In the genomic region with DNA sequence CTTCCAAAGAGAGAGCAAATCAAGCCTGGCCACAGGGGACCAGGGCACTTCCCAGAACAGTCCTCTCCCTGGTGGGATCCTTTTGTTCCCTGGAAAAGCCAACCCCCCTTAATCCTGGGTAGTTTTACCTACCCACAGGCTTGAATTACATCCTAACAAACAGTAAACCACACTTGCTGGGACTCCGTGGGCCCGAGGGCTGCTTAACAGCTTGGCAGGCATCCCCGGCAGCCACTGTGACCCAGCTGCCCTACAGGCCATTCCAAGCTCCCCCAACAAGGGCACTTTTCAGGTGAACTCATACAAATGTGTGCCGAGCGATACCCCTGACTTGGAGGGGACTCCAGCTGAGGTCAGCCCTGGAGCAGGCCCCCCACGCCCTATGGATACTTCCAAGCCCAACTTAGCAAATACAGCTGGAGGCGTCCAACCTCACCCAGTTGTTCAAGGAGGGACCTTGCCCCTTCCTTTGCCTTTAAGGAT, we compare ENCODE assay signal across 17 cellular contexts. TPM values are rescaled to one million over a fixed set of nuclear protein-coding genes. Genes with fewer than 3 reads are reported as not detected.
DNase-seq lines count a peak whose midpoint lies in the region; ATAC-seq and TF ChIP-seq lines count a peak whose summit lies in the region.
"Had no signal": no experiment of that assay in that cellular context is flagged by ENCODE, and none has a peak within 500 bp of the region (broad histone marks: within the 10 kb centered on the region; RNA-seq: fewer than 3 reads in every experiment).

No MANE protein-coding gene starts in this region.

- H3K79me2 ChIP-seq in H9 (ENCODE audit: insufficient read depth, low read length), result no peaks in the 10 kb centered on the region

- H3T11ph ChIP-seq in H9 (ENCODE audit: low read length), result no peak overlapping the region

- TF ChIP-seq POLR2A in gastrocnemius medialis (IDR thresholded peaks at IDR 0.05) (no peak), ovary (IDR thresholded peaks at IDR 0.05) (no peak)

- no peak overlapping the region for H3K27ac ChIP-seq in H9 (ENCODE audit: insufficient read length, low read depth, low read length)
- peak overlapping the region; percentile 62 to 63 for H3K27ac ChIP-seq in left lung
- peak overlapping the region; percentile 90 to 95 (median 94) for H3K27ac ChIP-seq in gastrocnemius medialis
- peak overlapping the region in 1 of 2 donors; percentile 38 for H3K27ac ChIP-seq in ovary
- H3K27ac ChIP-seq: SJSA1 had no signal

- no peak overlapping the region for H3K4ac ChIP-seq in H9 (ENCODE audit: low read depth, low read length)

- no peak overlapping the region for H2AK5ac ChIP-seq in H9 (ENCODE audit: insufficient read length, low read length)

- no peak overlapping the region for H2BK5ac ChIP-seq in H9 (ENCODE audit: insufficient read length, low read length)

- no peaks in the 10 kb centered on the region for H3K23me2 ChIP-seq in H9 (ENCODE audit: insufficient read length, low read depth, low read length, poor library complexity, severe bottlenecking)

- peak overlapping the region; percentile 68 to 82 (median 74); a peak in 4 of 7 replicates for H3K27ac Mint-ChIP-seq in H9
- no peak overlapping the region for H3K27ac Mint-ChIP-seq in activated T-cell treated with anti-CD3 and anti-CD28 coated beads, Interleukin-2, amount 50 U/mL, for 24 hours
- H3K27ac Mint-ChIP-seq: activated naive CD4-positive, alpha-beta T cell treated with anti-CD3 and anti-CD28 coated beads, Interleukin-2, amount 50 U/mL, for 72 hours; B cell; stimulated activated naive B cell treated with anti-CD40 and anti-IgM and Interleukin-4, amounts not matched to agents 10 μg/mL and 1 μg/mL and 100 μg/mL, for 72 hours had no signal

- ATAC-seq in left lung (peak; percentile 12), gastrocnemius medialis (peak in 1 of 2 donors; percentile 4), HG03442 (IDR thresholded peaks at IDR 0.05; ENCODE audit: unreplicated experiment) (no peak)
- ATAC-seq: activated naive CD4-positive, alpha-beta T cell treated with anti-CD3 and anti-CD28 coated beads, Interleukin-2, amount 50 U/mL, for 72 hours; HCT116; stimulated activated naive B cell treated with anti-CD40 and anti-IgM and Interleukin-4, amounts not matched to agents 10 μg/mL and 1 μg/mL and 100 μg/mL, for 72 hours had no signal

- no peaks in the 10 kb centered on the region; a peak in 1 of 5 replicates for H3K9me3 Mint-ChIP-seq in H9
- no peaks in the 10 kb centered on the region for H3K9me3 Mint-ChIP-seq in activated T-cell treated with anti-CD3 and anti-CD28 coated beads, Interleukin-2, amount 50 U/mL, for 24 hours
- H3K9me3 Mint-ChIP-seq: activated naive CD4-positive, alpha-beta T cell treated with anti-CD3 and anti-CD28 coated beads, Interleukin-2, amount 50 U/mL, for 72 hours; immature natural killer cell; stimulated activated naive B cell treated with anti-CD40 and anti-IgM and Interleukin-4, amounts not matched to agents 10 μg/mL and 1 μg/mL and 100 μg/mL, for 72 hours had no signal

- TF ChIP-seq EP300 in ovary (IDR thresholded peaks at IDR 0.05), result no peak

- H3K23ac ChIP-seq in H9 (ENCODE audit: insufficient read length, low read depth, low read length), result no peak overlapping the region

- no peak overlapping the region for H3K4me3 Mint-ChIP-seq in H9
- no peak overlapping the region for H3K4me3 Mint-ChIP-seq in activated T-cell treated with anti-CD3 and anti-CD28 coated beads, Interleukin-2, amount 50 U/mL, for 24 hours
- H3K4me3 Mint-ChIP-seq: B cell; stimulated activated naive B cell treated with anti-CD40 and anti-IgM and Interleukin-4, amounts not matched to agents 10 μg/mL and 1 μg/mL and 100 μg/mL, for 72 hours had no signal

- no peak overlapping the region for H2BK20ac ChIP-seq in H9 (ENCODE audit: low read depth, low read length, poor library complexity, severe bottlenecking)

- POLR2A ChIA-PET in GM10248 (lab: Yijun Ruan, JAX), result no interaction called here

- H3K4me2 ChIP-seq in H9 (ENCODE audit: insufficient read depth, insufficient read length, low read length), result no peak overlapping the region

- H3K9ac ChIP-seq in H9 (ENCODE audit: extremely low read depth, insufficient read length, low read length), result no peak overlapping the region

- H3K27me3 ChIP-seq in H9 (ENCODE audit: insufficient read depth, low read length) (no peaks in the 10 kb centered on the region), left lung (no peaks in the 10 kb centered on the region), gastrocnemius medialis (no peaks in the 10 kb centered on the region), ovary (no peaks in the 10 kb centered on the region)
- H3K27me3 ChIP-seq: SJSA1 had no signal

- H3K4me3 ChIP-seq in left lung, result no peak overlapping the region
- H3K4me3 ChIP-seq in gastrocnemius medialis, result peak overlapping the region in 3 of 4 donors; percentile 5 to 15 (median 8)
- no peak overlapping the region for H3K4me3 ChIP-seq in ovary
- H3K4me3 ChIP-seq: SJSA1 had no signal

- no peak overlapping the region for H4K8ac ChIP-seq in H9 (replicated peaks; ENCODE audit: insufficient read length, low read depth, low read length)

- H3K36me3 Mint-ChIP-seq in H9 (ENCODE audit: insufficient read depth in 1 of 3, low read depth in 3 of 3), result no peaks in the 10 kb centered on the region
- H3K36me3 Mint-ChIP-seq in activated T-cell treated with anti-CD3 and anti-CD28 coated beads, Interleukin-2, amount 50 U/mL, for 24 hours (ENCODE audit: low read depth), result no peaks in the 10 kb centered on the region
- H3K36me3 Mint-ChIP-seq: activated naive CD4-positive, alpha-beta T cell treated with anti-CD3 and anti-CD28 coated beads, Interleukin-2, amount 50 U/mL, for 72 hours had no signal

- H3K4me1 ChIP-seq in H9 (ENCODE audit: insufficient read depth, low read length), result no peaks in the 10 kb centered on the region
- peaks cover 5 to 44% of the 10 kb centered on the region in 2 donors for H3K4me1 ChIP-seq in left lung
- peaks cover 86 to 88% of the 10 kb centered on the region in 2 donors for H3K4me1 ChIP-seq in gastrocnemius medialis
- H3K4me1 ChIP-seq in ovary (ENCODE audit: insufficient read depth), result peaks cover 3% of the 10 kb centered on the region

- intact Hi-C loops in left lung (cut with DNase I) (no loop called here), gastrocnemius medialis (cut with DNase I; ENCODE audit: low total_unique reads) (loop anchor here (5.0 kb wide), 3 partner anchors 117 to 162 kb away; no protein-coding TSS in a partner anchor), ovary (cut with DNase I) (no loop called here)

- no peak overlapping the region for H4K5ac ChIP-seq in H9 (ENCODE audit: insufficient read length, low read depth, low read length)

- H3K4me1 Mint-ChIP-seq in H9, result peaks cover 16 to 31% of the 10 kb centered on the region in 2 experiments
- peaks cover 5% of the 10 kb centered on the region for H3K4me1 Mint-ChIP-seq in activated T-cell treated with anti-CD3 and anti-CD28 coated beads, Interleukin-2, amount 50 U/mL, for 24 hours (ENCODE audit: low read depth)

- peaks cover 2% of the 10 kb centered on the region for H4K20me1 ChIP-seq in H9 (ENCODE audit: control insufficient read depth, insufficient read depth, insufficient read length)

- H4K91ac ChIP-seq in H9 (ENCODE audit: insufficient read length, low read depth, low read length), result no peak overlapping the region

- no peak overlapping the region for H2BK120ac ChIP-seq in H9 (ENCODE audit: low read depth, low read length, poor library complexity, severe bottlenecking)

- no peak overlapping the region for H2AFZ ChIP-seq in H9 (ENCODE audit: low read length)

- no peak for DNase-seq in H9
- peak; percentile 23 for DNase-seq in cerebellum (ENCODE audit: low spot score)
- peak in 1 of 2 donors; percentile 41 for DNase-seq in left lung
- DNase-seq in gastrocnemius medialis, result peak; percentile 49 to 69
- no peak for DNase-seq in ovary
- DNase-seq in activated T-cell treated with anti-CD3 and anti-CD28 coated beads, Interleukin-2, amount 50 U/mL, for 24 hours, result no peak
- DNase-seq in GM10248 (ENCODE audit: extremely low spot score), result no peak
- DNase-seq: immature natural killer cell; NCI-H774; occipital lobe; stimulated activated CD4-positive, alpha-beta T cell treated with anti-CD3 and anti-CD28 coated beads, Interleukin-2, amount 100 ng/mL, for 48 hours; stimulated activated naive B cell treated with anti-CD40 and anti-IgM and Interleukin-4, amounts not matched to agents 10 μg/mL and 1 μg/mL and 100 μg/mL, for 72 hours had no signal

- WGBS in H9 (ENCODE audit: extremely low coverage, insufficient read length, low lambda C conversion rate), result no CpG with 5 or more reads among the region's 7 CpGs
- WGBS in ovary, 3 donors, result 31 to 43% (median 31%) methylated on average over 7 of the region's 7 CpGs

- H3K36me3 ChIP-seq in left lung (no peaks in the 10 kb centered on the region), gastrocnemius medialis (no peaks in the 10 kb centered on the region), ovary (no peaks in the 10 kb centered on the region)
- H3K36me3 ChIP-seq: SJSA1 had no signal

- no peaks in the 10 kb centered on the region for H3K9me3 ChIP-seq in H9 (ENCODE audit: control insufficient read depth, low read depth, low read length)
- H3K9me3 ChIP-seq in left lung, result no peaks in the 10 kb centered on the region
- H3K9me3 ChIP-seq in gastrocnemius medialis, result no peaks in the 10 kb centered on the region
- H3K9me3 ChIP-seq in ovary, result no peaks in the 10 kb centered on the region
- H3K9me3 ChIP-seq: SJSA1 had no signal

- in situ Hi-C loops in gastrocnemius medialis (cut with MboI; ENCODE audit: low sequenced_read_pairs in 4 of 4), result no loop called here

- H2BK12ac ChIP-seq in H9 (ENCODE audit: insufficient read length, low read depth, low read length), result no peak overlapping the region

- CTCF ChIA-PET in GM10248 (lab: Yijun Ruan, JAX), result no interaction called here

- H3K27me3 Mint-ChIP-seq in H9 (ENCODE audit: low read depth), result no peaks in the 10 kb centered on the region; the same call in 1 of the 2 replicates
- H3K27me3 Mint-ChIP-seq in activated T-cell treated with anti-CD3 and anti-CD28 coated beads, Interleukin-2, amount 50 U/mL, for 24 hours, result peaks cover 4% of the 10 kb centered on the region
- H3K27me3 Mint-ChIP-seq: stimulated activated naive B cell treated with anti-CD40 and anti-IgM and Interleukin-4, amounts not matched to agents 10 μg/mL and 1 μg/mL and 100 μg/mL, for 72 hours had no signal

- H2BK15ac ChIP-seq in H9 (ENCODE audit: low read depth, low read length), result no peak overlapping the region

- no peak overlapping the region for H3K18ac ChIP-seq in H9 (ENCODE audit: insufficient read length, low read depth, low read length)

- no peak overlapping the region for H3K14ac ChIP-seq in H9 (ENCODE audit: insufficient read depth, low read length)

- no peak overlapping the region for H3K56ac ChIP-seq in H9 (ENCODE audit: insufficient read length, low read depth, low read length)

- no peak for TF ChIP-seq CTCF in H9 (conservative IDR thresholded peaks at IDR 0.05)
- no peak for TF ChIP-seq CTCF in left lung (IDR thresholded peaks at IDR 0.05)
- TF ChIP-seq CTCF in gastrocnemius medialis (IDR thresholded peaks at IDR 0.05 in 4 of 5, conservative IDR thresholded peaks at IDR 0.05 in 1 of 5), result no peak
- no peak for TF ChIP-seq CTCF in ovary (IDR thresholded peaks at IDR 0.05)
- no peak for TF ChIP-seq CTCF in GM10248 (IDR thresholded peaks at IDR 0.05; ENCODE audit: control extremely low read depth, extremely low read depth, low read depth, missing control alignments)

- H3K79me1 ChIP-seq in H9 (ENCODE audit: insufficient read depth, low read depth, low read length, poor library complexity, severe bottlenecking), result no peaks in the 10 kb centered on the region

RNA-seq across cellular contexts. Expression of a gene that starts 26.4 kb away (rescaled TPM):
- total RNA-seq in H9 (2021), result 4.7 and 5.7 TPM in 2 replicates
- total RNA-seq in cerebellum, result 13.6 TPM
- total RNA-seq in left lung, result 10 to 100 TPM; 39.7 to 61.1 TPM
- total RNA-seq in gastrocnemius medialis, result 100 to 1,000 TPM in 3 of 4 donors, 10 to 100 TPM in 1; 84.9 to 223 (median 163) TPM
- 10 to 100 TPM; 10.7 to 31.3 (median 25.8) TPM for total RNA-seq in ovary
- 10 to 100 TPM; 15.1 to 17.8 TPM for polyA plus RNA-seq in ovary

Comparison
In these comparisons a context has a peak if more than half of its experiments do, and no peak if none do; other contexts are left out.
1. DNase-seq: peak in cerebellum (single experiment) and gastrocnemius medialis (2 of 2); none in H9 (single experiment), ovary (0 of 5), activated T-cell treated with anti-CD3 and anti-CD28 coated beads, Interleukin-2, amount 50 U/mL, for 24 hours (single experiment) and GM10248 (single experiment).
2. H3K4me3 ChIP-seq: peak in gastrocnemius medialis (3 of 4); none in left lung (0 of 2) and ovary (single experiment).